21 cellular contexts compared by ENCODE assay signal in genomic region chr3:153097213-153097612, GRCh38.
"Had no signal": no experiment of that assay in that cellular context is flagged by ENCODE, and none has a peak within 500 bp of the region (broad histone marks: within the 10 kb centered on the region; RNA-seq: fewer than 3 reads in every experiment).

No MANE protein-coding gene starts in this region.

- H3K27ac Mint-ChIP-seq: immature natural killer cell; memory B cell; mesothelial cell of epicardium; naive B cell; stimulated activated naive B cell treated with anti-CD40 and anti-IgM and Interleukin-4, amounts not matched to agents 10 μg/mL and 1 μg/mL and 100 μg/mL, for 72 hours had no signal

- H3K27me3 ChIP-seq: dorsolateral prefrontal cortex, heart right ventricle, upper lobe of left lung, uterus had no signal

- H3K36me3 ChIP-seq: heart right ventricle, left ventricle myocardium inferior, lower lobe of right lung, upper lobe of left lung, uterus had no signal

- H3K4me1 ChIP-seq: heart right ventricle, left ventricle myocardium inferior, lower lobe of right lung, psoas muscle, upper lobe of left lung, uterus had no signal

- H3K4me3 Mint-ChIP-seq: immature natural killer cell; memory B cell; mesothelial cell of epicardium; naive B cell; nephron; stimulated activated naive B cell treated with anti-CD40 and anti-IgM and Interleukin-4, amounts not matched to agents 10 μg/mL and 1 μg/mL and 100 μg/mL, for 72 hours had no signal

- H3K27me3 Mint-ChIP-seq: stimulated activated naive B cell treated with anti-CD40 and anti-IgM and Interleukin-4, amounts not matched to agents 10 μg/mL and 1 μg/mL and 100 μg/mL, for 72 hours had no signal

- DNase-seq: cortex of kidney; dorsolateral prefrontal cortex; effector CD8-positive, alpha-beta T cell; heart right ventricle; immature natural killer cell; left ventricle myocardium inferior; lower lobe of right lung; naive B cell; psoas muscle; stimulated activated CD4-positive, alpha-beta T cell treated with anti-CD3 and anti-CD28 coated beads, Interleukin-2, amount 100 ng/mL, for 24 hours; stimulated activated CD4-positive, alpha-beta T cell treated with anti-CD3 and anti-CD28 coated beads, Interleukin-4, amount 100 ng/mL, for 4 hours; stimulated activated naive B cell treated with anti-CD40 and anti-IgM and Interleukin-4, amounts not matched to agents 10 μg/mL and 1 μg/mL and 100 μg/mL, for 72 hours; upper lobe of left lung; uterus had no signal

- H3K4me3 ChIP-seq: dorsolateral prefrontal cortex, heart right ventricle, left ventricle myocardium inferior, lower lobe of right lung, psoas muscle, upper lobe of left lung, uterus had no signal

- H3K36me3 Mint-ChIP-seq: immature natural killer cell; memory B cell; mesothelial cell of epicardium; naive B cell; stimulated activated naive B cell treated with anti-CD40 and anti-IgM and Interleukin-4, amounts not matched to agents 10 μg/mL and 1 μg/mL and 100 μg/mL, for 72 hours had no signal

- H3K9me3 Mint-ChIP-seq: immature natural killer cell; memory B cell; mesothelial cell of epicardium; naive B cell; nephron; stimulated activated naive B cell treated with anti-CD40 and anti-IgM and Interleukin-4, amounts not matched to agents 10 μg/mL and 1 μg/mL and 100 μg/mL, for 72 hours had no signal

- H3K9me3 ChIP-seq: heart right ventricle, left ventricle myocardium inferior, lower lobe of right lung, psoas muscle, upper lobe of left lung, uterus had no signal

- FAIRE-seq: endometrium, frontal cortex, keratinocyte had no signal

- ATAC-seq: heart right ventricle; lower lobe of right lung; psoas muscle; sciatic nerve; stimulated activated naive B cell treated with anti-CD40 and anti-IgM and Interleukin-4, amounts not matched to agents 10 μg/mL and 1 μg/mL and 100 μg/mL, for 72 hours had no signal

- H3K27ac ChIP-seq: dorsolateral prefrontal cortex, heart right ventricle, left ventricle myocardium inferior, lower lobe of right lung, psoas muscle, upper lobe of left lung, uterus had no signal

- H3K4me1 Mint-ChIP-seq: immature natural killer cell, memory B cell, naive B cell, nephron had no signal
